Comparison of ENCODE assay signal across 8 cellular contexts in genomic region chr17:21286771-21287702, GRCh38. TPM values are rescaled to one million over a fixed set of nuclear protein-coding genes. Genes with fewer than 3 reads are reported as not detected.
DNase-seq lines count a peak whose midpoint lies in the region; ATAC-seq and TF ChIP-seq lines count a peak whose summit lies in the region.

No MANE protein-coding gene starts in this region.

- H2BK20ac ChIP-seq in IMR-90 (ENCODE audit: low read depth, low read length) = peak overlapping the region; percentile 64

- peak overlapping the region; percentile 92 for H3K23ac ChIP-seq in IMR-90 (ENCODE audit: low read depth, low read length)
- H3K23ac ChIP-seq in mesenchymal stem cell (ENCODE audit: low read length in 2 of 2) = peak overlapping the region in 1 of 2 experiments; percentile 30

- peak overlapping the region; percentile 82 for H3K4ac ChIP-seq in IMR-90 (ENCODE audit: low read depth, low read length)
- H3K4ac ChIP-seq in mesenchymal stem cell (ENCODE audit: low read depth in 1 of 2, low read length in 2 of 2) = peak overlapping the region; percentile 64 to 89

- POLR2A ChIA-PET in A673 (lab: Charles Lee; ENCODE audit: low non-redundant PET) = interaction anchor here (1.2 kb wide), 1 partner anchor 160 kb away, joined by 3 read pairs; the partner anchor contains the start of gene DHRS7B
- POLR2A ChIA-PET in IMR-90 (lab: Charles Lee; ENCODE audit: unreplicated experiment) = interaction anchor here (0.9 kb wide), 1 partner anchor 11 kb away, joined by 3 read pairs; no protein-coding TSS in a partner anchor

- H3K56ac ChIP-seq in IMR-90 (ENCODE audit: extremely low read depth, insufficient read depth, low read length) = peak overlapping the region; percentile 27

- H3K14ac ChIP-seq in IMR-90 (replicated peaks; ENCODE audit: low read depth, low read length) (peak overlapping the region; percentile 85), mesenchymal stem cell (ENCODE audit: low read length in 2 of 2) (peak overlapping the region in 1 of 2 experiments; percentile 86)

- BruUV-seq in A673 (replicated peaks; lab: Mats Ljungman, UMichigan) = no TSS peak
- no TSS peak for BruUV-seq in IMR-90 (replicated peaks; lab: Mats Ljungman, UMichigan)

- intact Hi-C loops in A673 (cut with micrococcal nuclease; ENCODE audit: unreplicated experiment) = no loop called here
- intact Hi-C loops in IMR-90 (cut with micrococcal nuclease) = loop anchor here (1.0 kb wide), 1 partner anchor 158 kb away; no protein-coding TSS in a partner anchor
- intact Hi-C loops in tibial artery (cut with DNase I; ENCODE audit: low total_unique reads) = loop anchor here (5.0 to 10.0 kb wide), 3 partner anchors 120 to 242 kb away; partner anchors contain the start of gene USP22

- no peak for TF ChIP-seq RAD21 in IMR-90 (IDR thresholded peaks at IDR 0.05; ENCODE audit: low read length)

- peaks cover 3 to 57% of the 10 kb centered on the region in 2 experiments; a peak in 3 of 4 replicates for H3K79me1 ChIP-seq in IMR-90 (ENCODE audit: low read depth in 1 of 2, low read length in 2 of 2)
- peaks cover 2% of the 10 kb centered on the region for H3K79me1 ChIP-seq in mesenchymal stem cell (replicated peaks; ENCODE audit: low read length, poor library complexity, severe bottlenecking)

- H3K4me1 ChIP-seq in A673 (ENCODE audit: insufficient read depth, low read length, poor library complexity, severe bottlenecking) (peaks cover 33% of the 10 kb centered on the region), IMR-90 (ENCODE audit: control insufficient read depth, insufficient read depth, low read length) (peaks cover 48% of the 10 kb centered on the region), mesenchymal stem cell (ENCODE audit: control insufficient read depth, insufficient read depth, low read depth, low read length) (peaks cover 66% of the 10 kb centered on the region), tibial artery (peaks cover 4 to 78% (median 60%) of the 10 kb centered on the region in 4 donors)

- ATAC-seq in IMR-90 (ENCODE audit: low read depth) (no peak), HG02938 (IDR thresholded peaks at IDR 0.05; ENCODE audit: unreplicated experiment) (no peak), GM18867 (IDR thresholded peaks at IDR 0.05; ENCODE audit: unreplicated experiment) (no peak)

- H2AFZ ChIP-seq in IMR-90 (replicated peaks; ENCODE audit: low read length, poor library complexity) = peak overlapping the region; percentile 64
- no peak overlapping the region for H2AFZ ChIP-seq in mesenchymal stem cell (ENCODE audit: low read depth, low read length)

- H3K9me3 ChIP-seq in A673 (ENCODE audit: low read depth, low read length, poor library complexity, severe bottlenecking) (no peaks in the 10 kb centered on the region), IMR-90 (ENCODE audit: control insufficient read depth, insufficient read depth, low read length) (no peaks in the 10 kb centered on the region), mesenchymal stem cell (ENCODE audit: control insufficient read depth, low read length) (no peaks in the 10 kb centered on the region), tibial artery (no peaks in the 10 kb centered on the region)

- H3K36me3 ChIP-seq in A673 (ENCODE audit: insufficient read depth, low read length, poor library complexity, severe bottlenecking) = no peaks in the 10 kb centered on the region
- peaks cover 4% of the 10 kb centered on the region for H3K36me3 ChIP-seq in IMR-90 (ENCODE audit: control insufficient read depth, insufficient read depth, low read length)
- peaks cover 16 to 21% of the 10 kb centered on the region in 2 experiments for H3K36me3 ChIP-seq in mesenchymal stem cell (ENCODE audit: control insufficient read depth in 1 of 2, insufficient read depth in 2 of 2, low read depth in 1 of 2, low read length in 2 of 2)
- H3K36me3 ChIP-seq in tibial artery = peaks cover 0 to 7% (median 4%) of the 10 kb centered on the region in 3 donors

- H2AK5ac ChIP-seq in IMR-90 (ENCODE audit: low read depth, low read length) (peak overlapping the region; percentile 93), mesenchymal stem cell (ENCODE audit: low read length, severe bottlenecking) (peak overlapping the region; percentile 80)

- H3K27me3 ChIP-seq in A673 (replicated peaks; ENCODE audit: insufficient read depth, low read depth, low read length, poor library complexity) (no peaks in the 10 kb centered on the region), IMR-90 (ENCODE audit: control insufficient read depth, insufficient read depth, low read length) (no peaks in the 10 kb centered on the region), mesenchymal stem cell (ENCODE audit: control insufficient read depth in 1 of 2, insufficient read depth in 1 of 2, low read length in 2 of 2) (no peaks in the 10 kb centered on the region), tibial artery (no peaks in the 10 kb centered on the region)

- H3K4me3 ChIP-seq in A673 (ENCODE audit: low read depth, low read length, poor library complexity, severe bottlenecking) = peak overlapping the region; percentile 88
- H3K4me3 ChIP-seq in IMR-90 (ENCODE audit: insufficient read depth, low read depth, low read length) = peak overlapping the region; percentile 25
- peak overlapping the region; percentile 5 to 99 for H3K4me3 ChIP-seq in mesenchymal stem cell (ENCODE audit: insufficient read depth in 1 of 2, low read depth in 1 of 2, low read length in 2 of 2)
- H3K4me3 ChIP-seq in tibial artery = peak overlapping the region; percentile 63 to 97

- DNase-seq in A673 (ENCODE audit: low spot score) = no peak
- DNase-seq in IMR-90 = no peak
- DNase-seq in mesenchymal stem cell = no peak
- DNase-seq in tibial artery = no peak
- no peak for DNase-seq in cerebellar nuclear complex (lab: John Stamatoyannopoulos, UW)

- TF ChIP-seq POLR2A in IMR-90 (IDR thresholded peaks at IDR 0.05; ENCODE audit: low read depth, low read length) = peak; percentile 81

- peak overlapping the region; percentile 90 to 98 for H2BK12ac ChIP-seq in mesenchymal stem cell (ENCODE audit: low read length in 2 of 2)

- peak overlapping the region; percentile 53 to 85 for H4K8ac ChIP-seq in IMR-90 (ENCODE audit: low read depth in 2 of 2, low read length in 2 of 2)
- H4K8ac ChIP-seq in mesenchymal stem cell (ENCODE audit: low read length) = peak overlapping the region; percentile 33

- H3K27ac ChIP-seq in A673 (ENCODE audit: low read depth, low read length, poor library complexity, severe bottlenecking) = peak overlapping the region; percentile 94
- peak overlapping the region; percentile 74 for H3K27ac ChIP-seq in IMR-90 (ENCODE audit: insufficient read depth, low read length)
- peak overlapping the region; percentile 79 for H3K27ac ChIP-seq in angular gyrus (ENCODE audit: low read depth, low read length)
- peak overlapping the region; percentile 83 for H3K27ac ChIP-seq in mesenchymal stem cell (ENCODE audit: low read length, poor library complexity, severe bottlenecking)
- H3K27ac ChIP-seq in tibial artery = peak overlapping the region; percentile 86 to 97

- peak overlapping the region; percentile 92 for H4K91ac ChIP-seq in IMR-90 (ENCODE audit: insufficient read depth, low read depth, low read length)
- H4K91ac ChIP-seq in mesenchymal stem cell (ENCODE audit: low read length) = peak overlapping the region; percentile 88

- peak overlapping the region; percentile 9 for H4K5ac ChIP-seq in IMR-90 (ENCODE audit: low read depth, low read length)

- H3K9ac ChIP-seq in IMR-90 (ENCODE audit: low read depth, low read length) (peak overlapping the region; percentile 71), mesenchymal stem cell (ENCODE audit: low read length) (peak overlapping the region; percentile 97)

- WGBS in IMR-90 (ENCODE audit: extremely low coverage in 2 of 2, insufficient read length in 1 of 2), 2 experiments = 100% methylated on average over 2 of the region's 9 CpGs; no CpG with 5 or more reads in 1 of the 2 experiments
- 75% methylated on average over 9 of the region's 9 CpGs for WGBS in mesenchymal stem cell

- dilution Hi-C loops in IMR-90 (cut with HindIII; ENCODE audit: low sequenced_read_pairs, unreplicated experiment) = no loop called here

- TF ChIP-seq CTCF in A673 (conservative IDR thresholded peaks at IDR 0.05; ENCODE audit: low read depth, low read length) (no peak), IMR-90 (conservative IDR thresholded peaks at IDR 0.05; ENCODE audit: low read depth, low read length) (no peak), tibial artery (IDR thresholded peaks at IDR 0.05) (no peak)

- H2AK9ac ChIP-seq in IMR-90 (replicated peaks; ENCODE audit: low read depth, low read length, poor library complexity) = peak overlapping the region; percentile 94

- CTCF ChIA-PET in A673 (lab: Charles Lee) = interaction anchor here (0.6 to 1.1 kb wide), 2 partner anchors 72 to 168 kb away, joined by 3 to 13 read pairs; no protein-coding TSS in a partner anchor
- CTCF ChIA-PET in IMR-90 (lab: Yijun Ruan, JAX) = no interaction called here

- H2BK15ac ChIP-seq in IMR-90 (ENCODE audit: low read depth, low read length) = peak overlapping the region; percentile 81; the same call in 2 of the 3 replicates
- H2BK15ac ChIP-seq in mesenchymal stem cell (ENCODE audit: low read depth, poor library complexity, severe bottlenecking) = peak overlapping the region; percentile 44

- H2BK120ac ChIP-seq in IMR-90 (ENCODE audit: low read depth, low read length) (peak overlapping the region; percentile 48), mesenchymal stem cell (ENCODE audit: low read depth, low read length) (no peak overlapping the region)

- H2BK5ac ChIP-seq in IMR-90 (ENCODE audit: low read depth, low read length, poor library complexity, severe bottlenecking) (peak overlapping the region; percentile 77), mesenchymal stem cell (ENCODE audit: low read depth, low read length, poor library complexity, severe bottlenecking) (no peak overlapping the region)

- in situ Hi-C loops in IMR-90 (cut with MboI; ENCODE audit: low sequenced_read_pairs) = no loop called here

- H3K18ac ChIP-seq in IMR-90 (ENCODE audit: low read depth, low read length) = peak overlapping the region; percentile 50
- peak overlapping the region; percentile 85 to 92 for H3K18ac ChIP-seq in mesenchymal stem cell (ENCODE audit: low read depth in 1 of 2, low read length in 2 of 2)

- H4K20me1 ChIP-seq in IMR-90 (ENCODE audit: insufficient read depth, low read length) = peaks cover 70% of the 10 kb centered on the region

- H3K4me2 ChIP-seq in IMR-90 (ENCODE audit: low read depth, low read length) = peak overlapping the region; percentile 76
- peak overlapping the region; percentile 93 for H3K4me2 ChIP-seq in mesenchymal stem cell (ENCODE audit: low read length, poor library complexity, severe bottlenecking)

- H3K9me1 ChIP-seq in IMR-90 (ENCODE audit: insufficient read depth, low read length) = peaks cover 29% of the 10 kb centered on the region

RNA-seq across cellular contexts. Expression of gene MAP2K3, which starts 2.5 kb away (rescaled TPM):
- total RNA-seq in A673 (2021) (39.0 and 44.0 TPM in 2 replicates), IMR-90 (2012; rRNA removed) (23.5 and 25.0 TPM in 2 replicates)
- 72.6 and 82.2 TPM in 2 replicates for polyA plus RNA-seq in IMR-90 (2012; rRNA removed)
- polyA plus RNA-seq in IMR-90 (2012; cell fraction: cytosol; rRNA removed) = 80.0 and 96.7 TPM in 2 replicates
- polyA plus RNA-seq in IMR-90 (2012; cell fraction: nucleus; rRNA removed; ENCODE audit: low replicate concordance) = 106 and 189 TPM in 2 replicates
- 25.0 TPM for polyA plus RNA-seq in mesenchymal stem cell (2013, experiment 1 of 2)
- polyA plus RNA-seq in mesenchymal stem cell (2013, experiment 2 of 2) = 24.1 TPM

RNA-seq across cellular contexts. Expression of gene NATD1, which starts 33.8 kb away (rescaled TPM):
- 0.75 and 2.3 TPM in 2 replicates for total RNA-seq in A673 (2021)
- 0.56 and 0.90 TPM in 2 replicates for total RNA-seq in IMR-90 (2012; rRNA removed)
- polyA plus RNA-seq in IMR-90 (2012; rRNA removed) = 4.1 and 4.3 TPM in 2 replicates
- polyA plus RNA-seq in IMR-90 (2012; cell fraction: cytosol; rRNA removed) = 2.2 and 5.3 TPM in 2 replicates
- 4.7 and 7.3 TPM in 2 replicates for polyA plus RNA-seq in IMR-90 (2012; cell fraction: nucleus; rRNA removed; ENCODE audit: low replicate concordance)
- 3.2 TPM for polyA plus RNA-seq in mesenchymal stem cell (2013, experiment 1 of 2)
- 3.2 TPM for polyA plus RNA-seq in mesenchymal stem cell (2013, experiment 2 of 2)

Comparison
In these comparisons a context has a peak if more than half of its experiments do, and no peak if none do; other contexts are left out.
1. H3K4me3 ChIP-seq: peak in every context shown above with its lines; median percentile 88 in A673; 80 in tibial artery; 52 in mesenchymal stem cell; 25 in IMR-90.